8 cellular contexts compared by ENCODE assay signal in the genomic region with DNA sequence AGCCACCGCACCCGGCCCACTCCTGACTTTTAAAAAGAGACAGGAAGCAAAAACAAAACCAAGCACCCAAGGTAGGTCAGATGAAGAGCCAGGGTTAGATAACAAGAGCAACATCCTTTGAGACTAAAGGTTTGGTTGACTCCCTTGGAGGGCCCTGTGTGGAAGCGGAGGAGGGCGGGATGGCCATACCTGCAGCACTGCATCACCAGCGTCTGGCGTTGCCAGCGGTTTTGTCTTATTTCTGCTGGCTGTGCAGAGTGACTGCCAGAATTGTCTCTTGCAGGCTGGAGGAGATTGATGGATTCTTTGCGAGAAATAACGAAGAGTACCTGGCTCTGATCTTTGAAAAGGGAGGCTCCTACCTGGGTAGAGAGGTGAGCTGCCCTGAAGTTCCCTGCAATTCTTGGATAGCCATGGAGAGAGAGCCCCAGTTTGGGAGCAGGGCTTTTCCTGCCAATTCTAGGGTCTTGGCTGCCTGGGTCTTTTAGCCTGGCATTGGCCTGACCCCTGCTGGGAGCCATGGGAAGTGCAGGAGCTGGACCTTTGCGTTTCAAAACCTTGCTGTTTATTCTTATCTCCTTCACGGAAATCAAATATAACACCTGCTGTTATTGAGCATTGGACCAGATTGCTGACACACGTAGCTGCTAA. TPM values are rescaled to one million over a fixed set of nuclear protein-coding genes. Genes with fewer than 3 reads are reported as not detected.
DNase-seq lines count a peak whose midpoint lies in the region; ATAC-seq and TF ChIP-seq lines count a peak whose summit lies in the region.

No MANE protein-coding gene starts in this region.

- H3K9me3 ChIP-seq in naive thymus-derived CD4-positive, alpha-beta T cell (ENCODE audit: control insufficient read depth in 2 of 3, low read length in 3 of 3), result no peaks in the 10 kb centered on the region

- no peak overlapping the region for H3K27ac ChIP-seq in naive thymus-derived CD4-positive, alpha-beta T cell (ENCODE audit: low read depth, low read length)
- no peak overlapping the region for H3K27ac ChIP-seq in substantia nigra (ENCODE audit: low read depth, low read length, poor library complexity, severe bottlenecking)

- peak; percentile 57 for ATAC-seq in activated CD8-positive, alpha-beta memory T cell treated with anti-CD3 and anti-CD28 coated beads, Interleukin-2, amount 10 ng/mL, durations not matched to agents 7 days and 5 days
- ATAC-seq in naive thymus-derived CD4-positive, alpha-beta T cell, result peak; percentile 73
- ATAC-seq in GM18519 (IDR thresholded peaks at IDR 0.05; ENCODE audit: low FRiP score, unreplicated experiment), result no peak

- intact Hi-C loops in CD14-positive monocyte (cut with micrococcal nuclease), result loop anchor here in 1 of 2 donors (5.0 kb wide), 1 partner anchor 71 kb away; no protein-coding TSS in a partner anchor
- intact Hi-C loops in naive thymus-derived CD4-positive, alpha-beta T cell (cut with micrococcal nuclease), result loop anchor here (1.0 to 5.0 kb wide), 7 partner anchors 22 to 472 kb away; no protein-coding TSS in a partner anchor

- no peaks in the 10 kb centered on the region for H3K9me3 Mint-ChIP-seq in CD14-positive monocyte
- no peaks in the 10 kb centered on the region for H3K9me3 Mint-ChIP-seq in activated CD8-positive, alpha-beta memory T cell treated with anti-CD3 and anti-CD28 coated beads, Interleukin-2, amount 10 ng/mL, durations not matched to agents 7 days and 5 days (ENCODE audit: low read depth)
- no peaks in the 10 kb centered on the region for H3K9me3 Mint-ChIP-seq in naive thymus-derived CD4-positive, alpha-beta T cell

- H3K36me3 ChIP-seq in naive thymus-derived CD4-positive, alpha-beta T cell (ENCODE audit: control insufficient read depth in 2 of 3, insufficient read depth in 3 of 3, low read length in 3 of 3), result peaks cover 0 to 12% (median 0%) of the 10 kb centered on the region in 3 experiments

- H3K4me3 Mint-ChIP-seq in CD14-positive monocyte, result no peak overlapping the region
- H3K4me3 Mint-ChIP-seq in activated CD8-positive, alpha-beta memory T cell treated with anti-CD3 and anti-CD28 coated beads, Interleukin-2, amount 10 ng/mL, durations not matched to agents 7 days and 5 days, result no peak overlapping the region
- no peak overlapping the region for H3K4me3 Mint-ChIP-seq in naive thymus-derived CD4-positive, alpha-beta T cell

- H3K4me1 Mint-ChIP-seq in CD14-positive monocyte, result no peaks in the 10 kb centered on the region
- no peaks in the 10 kb centered on the region for H3K4me1 Mint-ChIP-seq in activated CD8-positive, alpha-beta memory T cell treated with anti-CD3 and anti-CD28 coated beads, Interleukin-2, amount 10 ng/mL, durations not matched to agents 7 days and 5 days
- peaks cover 0 to 4% (median 0%) of the 10 kb centered on the region in 7 donors for H3K4me1 Mint-ChIP-seq in naive thymus-derived CD4-positive, alpha-beta T cell

- H3K27me3 Mint-ChIP-seq in CD14-positive monocyte (ENCODE audit: low read depth in 3 of 3), result peaks cover 0 to 2% (median 0%) of the 10 kb centered on the region in 3 donors
- H3K27me3 Mint-ChIP-seq in activated CD8-positive, alpha-beta memory T cell treated with anti-CD3 and anti-CD28 coated beads, Interleukin-2, amount 10 ng/mL, durations not matched to agents 7 days and 5 days, result no peaks in the 10 kb centered on the region
- no peaks in the 10 kb centered on the region for H3K27me3 Mint-ChIP-seq in naive thymus-derived CD4-positive, alpha-beta T cell

- H3K27ac Mint-ChIP-seq in CD14-positive monocyte, result peak overlapping the region in 4 of 7 donors; percentile 22 to 82 (median 76)
- H3K27ac Mint-ChIP-seq in activated CD8-positive, alpha-beta memory T cell treated with anti-CD3 and anti-CD28 coated beads, Interleukin-2, amount 10 ng/mL, durations not matched to agents 7 days and 5 days, result no peak overlapping the region
- peak overlapping the region in 2 of 9 donors; percentile 9 to 55 for H3K27ac Mint-ChIP-seq in naive thymus-derived CD4-positive, alpha-beta T cell

- DNase-seq in CD14-positive monocyte (ENCODE audit: low spot score), result no peak
- peak; percentile 83 for DNase-seq in GM20000 (ENCODE audit: low spot score)
- DNase-seq in NCI-H446 treated with DMSO at 0.1 percent for 48 hours (lab: John Stamatoyannopoulos, UW), result peak; percentile 30
- DNase-seq in activated CD8-positive, alpha-beta memory T cell treated with anti-CD3 and anti-CD28 coated beads, Interleukin-2, amount 10 ng/mL, durations not matched to agents 7 days and 5 days, result peak; percentile 73
- peak; percentile 89 for DNase-seq in epidermal melanocyte (ENCODE audit: insufficient read length, low spot score)
- peak; percentile 35 to 68 (median 55) for DNase-seq in naive thymus-derived CD4-positive, alpha-beta T cell
- peak in 35 of 49 donors; percentile 15 to 72 (median 41) for DNase-seq in substantia nigra (lab: John Stamatoyannopoulos, UW)

- TF ChIP-seq CTCF in CD14-positive monocyte (IDR thresholded peaks at IDR 0.05) (peak; percentile 95), GM20000 (IDR thresholded peaks at IDR 0.05; ENCODE audit: extremely low read depth, missing control alignments) (peak; percentile 99)

- no peak overlapping the region for H3K4me3 ChIP-seq in naive thymus-derived CD4-positive, alpha-beta T cell (ENCODE audit: low read length)

- POLR2A ChIA-PET in naive thymus-derived CD4-positive, alpha-beta T cell (lab: Charles Lee), result no interaction called here

- no peaks in the 10 kb centered on the region for H3K27me3 ChIP-seq in naive thymus-derived CD4-positive, alpha-beta T cell (ENCODE audit: control insufficient read depth in 2 of 2, insufficient read depth in 2 of 2, low read length in 2 of 2)

- H3K36me3 Mint-ChIP-seq in CD14-positive monocyte, result peaks cover 77 to 98% of the 10 kb centered on the region in 2 donors
- no peaks in the 10 kb centered on the region for H3K36me3 Mint-ChIP-seq in activated CD8-positive, alpha-beta memory T cell treated with anti-CD3 and anti-CD28 coated beads, Interleukin-2, amount 10 ng/mL, durations not matched to agents 7 days and 5 days
- peaks cover 0 to 17% (median under 1%) of the 10 kb centered on the region in 5 donors for H3K36me3 Mint-ChIP-seq in naive thymus-derived CD4-positive, alpha-beta T cell

- no peaks in the 10 kb centered on the region for H3K4me1 ChIP-seq in naive thymus-derived CD4-positive, alpha-beta T cell (ENCODE audit: control insufficient read depth in 2 of 2, insufficient read depth in 2 of 2, low read length in 2 of 2)

- CTCF ChIA-PET in activated CD8-positive, alpha-beta memory T cell treated with anti-CD3 and anti-CD28 coated beads, Interleukin-2, amount 10 ng/mL, durations not matched to agents 7 days and 5 days (lab: Charles Lee), result interaction anchor here (0.6 to 6.6 kb wide), 47 partner anchors 11 to 482 kb away, joined by 3 to 67 read pairs (median 3); a partner anchor contains a TSS
- CTCF ChIA-PET in naive thymus-derived CD4-positive, alpha-beta T cell (lab: Charles Lee), result interaction anchor here (0.6 to 3.9 kb wide), 20 partner anchors 8 to 479 kb away, joined by 3 to 23 read pairs (median 6); no protein-coding TSS in a partner anchor

RNA-seq across cellular contexts. Expression of a gene that starts 24.0 kb away (rescaled TPM):
- 10 to 100 TPM; 34.5 to 35.8 TPM for polyA plus RNA-seq in CD14-positive monocyte
- total RNA-seq in activated CD8-positive, alpha-beta memory T cell treated with anti-CD3 and anti-CD28 coated beads, Interleukin-2, amount 10 ng/mL, durations not matched to agents 7 days and 5 days, result 10 to 100 TPM; 25.4 to 35.5 TPM
- 10 to 100 TPM; 22.1 to 55.6 (median 25.6) TPM for total RNA-seq in naive thymus-derived CD4-positive, alpha-beta T cell
- 10 to 100 TPM in 1 of 2 donors, 1 to 10 TPM in 1; 9.3 to 11.7 TPM for polyA plus RNA-seq in naive thymus-derived CD4-positive, alpha-beta T cell

RNA-seq across cellular contexts. Expression of a gene that starts 51.4 kb away (rescaled TPM):
- not detected for polyA plus RNA-seq in CD14-positive monocyte
- total RNA-seq in activated CD8-positive, alpha-beta memory T cell treated with anti-CD3 and anti-CD28 coated beads, Interleukin-2, amount 10 ng/mL, durations not matched to agents 7 days and 5 days, result not detected
- total RNA-seq in naive thymus-derived CD4-positive, alpha-beta T cell, result under 1 TPM in 1 of 5 experiments, not detected in 4; 0.07 TPM
- under 1 TPM; 0.24 to 0.58 TPM for polyA plus RNA-seq in naive thymus-derived CD4-positive, alpha-beta T cell
